Comparison of ENCODE assay signal across 8 cellular contexts in genomic region chr17:7717756-7718350, GRCh38. TPM values are rescaled to one million over a fixed set of nuclear protein-coding genes. Genes with fewer than 3 reads are reported as not detected.
DNase-seq lines count a peak whose midpoint lies in the region; ATAC-seq and TF ChIP-seq lines count a peak whose summit lies in the region.

No MANE protein-coding gene starts in this region.

- peaks cover 43% of the 10 kb centered on the region for H3K27me3 Mint-ChIP-seq in osteocyte (ENCODE audit: unreplicated experiment)

- H3K4me1 ChIP-seq in HAP-1: peaks cover 11% of the 10 kb centered on the region

- DNase-seq in HAP-1 (ENCODE audit: low spot score in 2 of 2): no peak
- no peak for DNase-seq in RWPE1 (ENCODE audit: low spot score)
- no peak for DNase-seq in epithelial cell of esophagus (ENCODE audit: low read depth)
- no peak for DNase-seq in osteocyte (ENCODE audit: extremely low spot score, unreplicated experiment)
- no peak for DNase-seq in NCI-H446 (lab: John Stamatoyannopoulos, UW)
- no peak for DNase-seq in NCI-H128 (lab: John Stamatoyannopoulos, UW; ENCODE audit: unreplicated experiment)
- DNase-seq in SHP77 (lab: John Stamatoyannopoulos, UW): no peak

- POLR2A ChIA-PET in RWPE1 (lab: Yijun Ruan, JAX; ENCODE audit: low non-redundant PET): no interaction called here

- H3K4me3 ChIP-seq in HAP-1 (peak overlapping the region; percentile 63), epithelial cell of esophagus (ENCODE audit: low read length) (peak overlapping the region; percentile 61)

- H3K4me3 Mint-ChIP-seq in osteocyte (ENCODE audit: unreplicated experiment): peak overlapping the region; percentile 92

- H3K27me3 ChIP-seq in HAP-1 (ENCODE audit: low read depth): no peaks in the 10 kb centered on the region; the same call in 1 of the 2 replicates

- H3K9me3 Mint-ChIP-seq in osteocyte (ENCODE audit: unreplicated experiment): no peaks in the 10 kb centered on the region

- no peaks in the 10 kb centered on the region for H3K9me3 ChIP-seq in HAP-1

- H3K36me3 Mint-ChIP-seq in osteocyte (ENCODE audit: unreplicated experiment): no peaks in the 10 kb centered on the region

- H3K4me1 Mint-ChIP-seq in osteocyte (ENCODE audit: unreplicated experiment): peaks cover 21% of the 10 kb centered on the region

- peak overlapping the region; percentile 79 for H3K27ac ChIP-seq in RWPE1

- in situ Hi-C loops in HAP-1 (cut with MboI; ENCODE audit: low sequenced_read_pairs): no loop called here

- H3K27ac Mint-ChIP-seq in osteocyte (ENCODE audit: unreplicated experiment): no peak overlapping the region

- TF ChIP-seq CTCF in RWPE1 (conservative IDR thresholded peaks at IDR 0.05; ENCODE audit: low read depth): no peak
- TF ChIP-seq CTCF in epithelial cell of esophagus (IDR thresholded peaks at IDR 0.05; ENCODE audit: insufficient read depth, low read depth, low read length, missing control alignments): no peak
- no peak for TF ChIP-seq CTCF in osteocyte (IDR thresholded peaks at IDR 0.05)

- no peak for ATAC-seq in GM18520 (IDR thresholded peaks at IDR 0.05; ENCODE audit: unreplicated experiment)

- CTCF ChIA-PET in RWPE1 (lab: Yijun Ruan, JAX): interaction anchor here (0.6 to 1.0 kb wide), 3 partner anchors 11 to 38 kb away, joined by 3 to 4 read pairs (median 4); no protein-coding TSS in a partner anchor

- H3K36me3 ChIP-seq in HAP-1 (replicated peaks): no peaks in the 10 kb centered on the region

RNA-seq across cellular contexts. Expression of gene DNAH2, which starts 0.3 kb away (rescaled TPM):
- 0.03 and 0.05 TPM in 2 replicates for total RNA-seq in osteocyte

RNA-seq across cellular contexts. Expression of gene EFNB3, which starts 12.9 kb away (rescaled TPM):
- 12.3 and 12.7 TPM in 2 replicates for total RNA-seq in osteocyte

RNA-seq across cellular contexts. Expression of gene WRAP53, which starts 29.6 kb away (rescaled TPM):
- 11.8 and 13.4 TPM in 2 replicates for total RNA-seq in osteocyte

RNA-seq across cellular contexts. Expression of gene TP53, which starts 30.6 kb away (rescaled TPM):
- 98.7 and 99.5 TPM in 2 replicates for total RNA-seq in osteocyte
